ENCODE assay signal across 10 cellular contexts in genomic region chr3:55481067-55481917, GRCh38. TPM values are rescaled to one million over a fixed set of nuclear protein-coding genes. Genes with fewer than 3 reads are reported as not detected.
DNase-seq lines count a peak whose midpoint lies in the region; ATAC-seq, FAIRE-seq and TF ChIP-seq lines count a peak whose summit lies in the region.
"Had no signal": no experiment of that assay in that cellular context is flagged by ENCODE, and none has a peak within 500 bp of the region (broad histone marks: within the 10 kb centered on the region; RNA-seq: fewer than 3 reads in every experiment).

No MANE protein-coding gene starts in this region.

- H3K36me3 ChIP-seq in H7 (replicated peaks; ENCODE audit: control insufficient read depth, insufficient read depth, low read length) (no peaks in the 10 kb centered on the region), GM12878 (ENCODE audit: control insufficient read depth in 2 of 2, insufficient read depth in 2 of 2, low read length in 1 of 2) (no peaks in the 10 kb centered on the region), iPS-15b (ENCODE audit: control insufficient read depth, insufficient read depth, low read length) (no peaks in the 10 kb centered on the region), skeletal muscle tissue (ENCODE audit: control insufficient read depth in 3 of 3, insufficient read depth in 3 of 3, low read length in 3 of 3) (no peaks in the 10 kb centered on the region), Karpas-422 (ENCODE audit: insufficient read depth, low read length) (peaks cover 53% of the 10 kb centered on the region)

- H2AFZ ChIP-seq in GM12878 (ENCODE audit: control insufficient read depth, low read depth, low read length): no peak overlapping the region
- no peak overlapping the region for H2AFZ ChIP-seq in Karpas-422 (ENCODE audit: low read length)

- H3K4me2 ChIP-seq in GM12878 (ENCODE audit: control insufficient read depth, insufficient read depth) (peak overlapping the region; percentile 68), Karpas-422 (ENCODE audit: low read depth, low read length, poor library complexity, severe bottlenecking) (no peak overlapping the region)

- no peak overlapping the region for H3K27ac ChIP-seq in GM12878 (ENCODE audit: control insufficient read depth, insufficient read depth)
- no peak overlapping the region for H3K27ac ChIP-seq in skeletal muscle tissue (ENCODE audit: low read depth, low read length)
- H3K27ac ChIP-seq in Karpas-422 (ENCODE audit: low read length): no peak overlapping the region

- peak; percentile 83 for DNase-seq in H7
- DNase-seq in GM12878 (ENCODE audit: low read depth, low spot score): no peak
- DNase-seq in Karpas-422: no peak
- DNase-seq in GF-D8 (lab: John Stamatoyannopoulos, UW): no peak
- DNase-seq in activated CD4-positive, alpha-beta T cell treated with anti-CD3 and anti-CD28 coated beads, Interleukin-2, amount 10 ng/mL, durations not matched to agents 7 days and 5 days: no peak
- DNase-seq: erythroblast had no signal

- SMC1A ChIA-PET in GM12878 (lab: Charles Lee; ENCODE audit: uncharacterized antibody, unreplicated experiment): interaction anchor here (1.2 kb wide), 1 partner anchor 264 kb away, joined by 3 read pairs; no protein-coding TSS in a partner anchor

- no peak overlapping the region for H3K4me3 Mint-ChIP-seq in activated CD4-positive, alpha-beta T cell treated with anti-CD3 and anti-CD28 coated beads, Interleukin-2, amount 10 ng/mL, durations not matched to agents 7 days and 5 days

- no peak for TF ChIP-seq EP300 in GM12878 (IDR thresholded peaks at IDR 0.05; ENCODE audit: borderline replicate concordance in 1 of 2, control insufficient read depth in 1 of 2, low read depth in 2 of 2, low read length in 2 of 2)

- no peaks in the 10 kb centered on the region for H3K9me2 ChIP-seq in Karpas-422 (replicated peaks; ENCODE audit: insufficient read depth, low read length)

- CTCF ChIA-PET in GM12878 (lab: Yijun Ruan, JAX): interaction anchor here (1.4 kb wide), 1 partner anchor 240 kb away, joined by 3 read pairs; no protein-coding TSS in a partner anchor
- CTCF ChIA-PET in activated CD4-positive, alpha-beta T cell treated with anti-CD3 and anti-CD28 coated beads, Interleukin-2, amount 10 ng/mL, durations not matched to agents 7 days and 5 days (lab: Charles Lee): no interaction called here

- ATAC-seq in GM12878 (no peak), HG03520 (IDR thresholded peaks at IDR 0.05; ENCODE audit: unreplicated experiment) (no peak)
- ATAC-seq: K562 had no signal

- RAD21 ChIA-PET in GM12878 (lab: Charles Lee; ENCODE audit: unreplicated experiment): no interaction called here

- no peak for FAIRE-seq in GM12878 (lab: Jason Lieb, UNC)
- FAIRE-seq: K562 had no signal

- H3K27me3 ChIP-seq in H7 (ENCODE audit: control insufficient read depth, insufficient read depth, low read length) (peaks cover 66% of the 10 kb centered on the region), GM12878 (replicated peaks in 1 of 2; ENCODE audit: control insufficient read depth in 2 of 2, insufficient read depth in 2 of 2, low read length in 1 of 2) (peaks cover 9 to 30% of the 10 kb centered on the region in 2 experiments), iPS-15b (ENCODE audit: control insufficient read depth, insufficient read depth, low read length) (peaks cover 82% of the 10 kb centered on the region), skeletal muscle tissue (ENCODE audit: control insufficient read depth in 3 of 3, insufficient read depth in 3 of 3, low read length in 3 of 3) (peaks cover 17 to 30% (median 22%) of the 10 kb centered on the region in 3 donors), Karpas-422 (ENCODE audit: low read length) (no peaks in the 10 kb centered on the region)

- no peaks in the 10 kb centered on the region for H3K36me3 Mint-ChIP-seq in activated CD4-positive, alpha-beta T cell treated with anti-CD3 and anti-CD28 coated beads, Interleukin-2, amount 10 ng/mL, durations not matched to agents 7 days and 5 days (ENCODE audit: low read depth)

- POLR2A ChIA-PET in GM12878 (lab: Charles Lee): no interaction called here
- POLR2A ChIA-PET in activated CD4-positive, alpha-beta T cell treated with anti-CD3 and anti-CD28 coated beads, Interleukin-2, amount 10 ng/mL, durations not matched to agents 7 days and 5 days (lab: Charles Lee): no interaction called here

- H3K27me3 Mint-ChIP-seq in activated CD4-positive, alpha-beta T cell treated with anti-CD3 and anti-CD28 coated beads, Interleukin-2, amount 10 ng/mL, durations not matched to agents 7 days and 5 days: peaks cover 79% of the 10 kb centered on the region

- H3K9ac ChIP-seq in GM12878 (ENCODE audit: control insufficient read depth, insufficient read depth, low read length) (no peak overlapping the region), iPS-15b (ENCODE audit: low read depth, low read length) (peak overlapping the region; percentile 70), skeletal muscle tissue (ENCODE audit: low read depth in 1 of 3, low read length in 3 of 3) (peak overlapping the region; percentile 43 to 64 (median 56)), Karpas-422 (ENCODE audit: low read length) (no peak overlapping the region)

- H4K20me1 ChIP-seq in GM12878 (ENCODE audit: control insufficient read depth, insufficient read depth) (no peaks in the 10 kb centered on the region; the same call in 1 of the 2 replicates), Karpas-422 (ENCODE audit: insufficient read depth, low read depth, low read length) (peaks cover 24% of the 10 kb centered on the region; the same call in 1 of the 2 replicates)

- no TSS peak for BruUV-seq in GM12878 (replicated peaks; lab: Mats Ljungman, UMichigan)

- TF ChIP-seq POLR2A in GM12878 (IDR thresholded peaks at IDR 0.05; ENCODE audit: low read depth, low read length): no peak

- peaks cover 11% of the 10 kb centered on the region for H3K4me1 Mint-ChIP-seq in activated CD4-positive, alpha-beta T cell treated with anti-CD3 and anti-CD28 coated beads, Interleukin-2, amount 10 ng/mL, durations not matched to agents 7 days and 5 days

- H3K79me2 ChIP-seq in GM12878 (ENCODE audit: control insufficient read depth, insufficient read depth, low read length): no peaks in the 10 kb centered on the region
- H3K79me2 ChIP-seq in Karpas-422 (ENCODE audit: low read length): peaks cover 91% of the 10 kb centered on the region

- intact Hi-C loops in GM12878 (cut with micrococcal nuclease; ENCODE audit: unreplicated experiment): loop anchor here (10.0 kb wide), 1 partner anchor 174 kb away; no protein-coding TSS in a partner anchor

- in situ Hi-C loops in GM12878 (cut with MboI): loop anchor here (5.0 kb wide), 2 partner anchors 241 to 771 kb away; no protein-coding TSS in a partner anchor

- H3K4me3 ChIP-seq in H7 (ENCODE audit: insufficient read depth, low read depth, low read length): peak overlapping the region; percentile 55
- peak overlapping the region; percentile 47; the same call in 1 of the 2 replicates for H3K4me3 ChIP-seq in GM12878
- peak overlapping the region; percentile 82 for H3K4me3 ChIP-seq in iPS-15b (ENCODE audit: low read depth, low read length)
- peak overlapping the region; percentile 57 to 63 (median 59) for H3K4me3 ChIP-seq in skeletal muscle tissue (ENCODE audit: low read length in 3 of 3)
- H3K4me3 ChIP-seq in Karpas-422 (ENCODE audit: low read length): no peak overlapping the region
- H3K4me3 ChIP-seq: K562 had no signal

- TF ChIP-seq RAD21 in GM12878 (IDR thresholded peaks at IDR 0.05; ENCODE audit: insufficient read depth, low read depth, low read length): no peak

- 21% methylated on average over 35 of the region's 45 CpGs for WGBS in GM12878 (ENCODE audit: insufficient coverage, insufficient replicate concordance, low lambda C conversion rate, missing lambda C conversion rate)

- H3K4me1 ChIP-seq in GM12878 (ENCODE audit: control insufficient read depth, insufficient read depth, low read length): peaks cover 8% of the 10 kb centered on the region; the same call in 1 of the 2 replicates
- H3K4me1 ChIP-seq in iPS-15b (ENCODE audit: control insufficient read depth, insufficient read depth, low read length): peaks cover 3% of the 10 kb centered on the region
- peaks cover 9 to 15% (median 11%) of the 10 kb centered on the region in 3 donors for H3K4me1 ChIP-seq in skeletal muscle tissue (ENCODE audit: control insufficient read depth in 3 of 3, insufficient read depth in 3 of 3, low read length in 3 of 3)
- H3K4me1 ChIP-seq in Karpas-422 (ENCODE audit: low read length): peaks cover 29% of the 10 kb centered on the region

- TF ChIP-seq CTCF in GM12878 (IDR thresholded peaks at IDR 0.05 in 2 of 3, conservative IDR thresholded peaks at IDR 0.05 in 1 of 3; ENCODE audit: control insufficient read depth in 2 of 3, extremely low read depth in 1 of 3, insufficient read depth in 1 of 3, low read depth in 3 of 3, low read length in 3 of 3): no peak

- no peaks in the 10 kb centered on the region for H3K9me3 ChIP-seq in GM12878 (replicated peaks; ENCODE audit: control insufficient read depth, insufficient read depth, low read length)
- H3K9me3 ChIP-seq in iPS-15b (ENCODE audit: control insufficient read depth, insufficient read depth, low read length): no peaks in the 10 kb centered on the region
- H3K9me3 ChIP-seq in skeletal muscle tissue (ENCODE audit: control insufficient read depth in 3 of 3, low read length in 3 of 3): no peaks in the 10 kb centered on the region
- H3K9me3 ChIP-seq in Karpas-422 (ENCODE audit: low read length): no peaks in the 10 kb centered on the region

- H3K9me3 Mint-ChIP-seq in activated CD4-positive, alpha-beta T cell treated with anti-CD3 and anti-CD28 coated beads, Interleukin-2, amount 10 ng/mL, durations not matched to agents 7 days and 5 days: no peaks in the 10 kb centered on the region

- no peak overlapping the region for H3K27ac Mint-ChIP-seq in activated CD4-positive, alpha-beta T cell treated with anti-CD3 and anti-CD28 coated beads, Interleukin-2, amount 10 ng/mL, durations not matched to agents 7 days and 5 days

RNA-seq across cellular contexts. Expression of gene WNT5A, which starts 5.8 kb away (rescaled TPM):
- total RNA-seq in H7 (2014; rRNA removed; shearing (Covaris generic)): 11.5 and 15.7 TPM in 2 replicates
- total RNA-seq in GM12878 (2013; cell fraction: nucleolus; rRNA removed): 6.3 and 7.8 TPM in 2 replicates
- total RNA-seq in GM12878 (2014; rRNA removed) (0.27 and 0.34 TPM in 2 replicates), GM12878 (2014; rRNA removed; fragmentation: Illumina TruSeq; extraction: Trizol) (0.32 and 0.45 TPM in 2 replicates), GM12878 (2021) (1.1 and 1.7 TPM in 2 replicates), skeletal muscle tissue (8.9 TPM)
- polyA plus RNA-seq in GM12878 (2011; ENCODE audit: low read depth): 0.13 TPM
- polyA plus RNA-seq in GM12878 (2011; rRNA removed) (2.8 and 3.6 TPM in 2 replicates), GM12878 (2014; fragmentation: Illumina TruSeq; extraction: Trizol) (0.48 TPM in 2 replicates), GM12878 (2014; fragmentation: Nextera tagmentation; extraction: Ambion mirVana) (under 1 TPM; 0.11 TPM), GM12878 (2014; rRNA removed) (0.42 and 0.82 TPM in 2 replicates), GM12878 (2016; fragmentation: Nextera tagmentation; extraction: Ambion mirVana) (under 1 TPM; 0.06 to 0.09 TPM)
- polyA plus RNA-seq in GM12878 (2011; cell fraction: cytosol; rRNA removed): 2.7 and 4.0 TPM in 2 replicates
- 11.6 and 12.0 TPM in 2 replicates for polyA plus RNA-seq in GM12878 (2011; cell fraction: nucleus; rRNA removed)
- 0.35 and 1.1 TPM in 2 replicates for polyA plus RNA-seq in GM12878 (2012)
- 3.9 and 8.4 TPM in 2 replicates for polyA minus RNA-seq in GM12878 (2011; rRNA and poly(A)+ RNA removed)
- polyA minus RNA-seq in GM12878 (2011; cell fraction: cytosol; rRNA and poly(A)+ RNA removed): 2.9 and 3.9 TPM in 2 replicates
- 4.0 and 4.9 TPM in 2 replicates for polyA minus RNA-seq in GM12878 (2011; cell fraction: nucleus; rRNA and poly(A)+ RNA removed)
- 55.8 and 69.6 TPM in 2 replicates for total RNA-seq in Karpas-422 (2014; rRNA removed; shearing (Covaris generic); ENCODE audit: low replicate concordance)
- total RNA-seq in activated CD4-positive, alpha-beta T cell treated with anti-CD3 and anti-CD28 coated beads, Interleukin-2, amount 10 ng/mL, durations not matched to agents 7 days and 5 days: not detected
- polyA plus RNA-seq: K562 had no signal

Comparison
In these comparisons a context has a peak if more than half of its experiments do, and no peak if none do; other contexts are left out.
1. H3K9ac ChIP-seq: peak in iPS-15b (single experiment) and skeletal muscle tissue (3 of 3); none in GM12878 (single experiment) and Karpas-422 (single experiment).